14 cellular contexts compared by ENCODE assay signal in genomic region chr7:102270176-102270887, GRCh38. TPM values are rescaled to one million over a fixed set of nuclear protein-coding genes. Genes with fewer than 3 reads are reported as not detected.
DNase-seq lines count a peak whose midpoint lies in the region; ATAC-seq and TF ChIP-seq lines count a peak whose summit lies in the region.
"Had no signal": no experiment of that assay in that cellular context is flagged by ENCODE, and none has a peak within 500 bp of the region (broad histone marks: within the 10 kb centered on the region; RNA-seq: fewer than 3 reads in every experiment).

No MANE protein-coding gene starts in this region.

- no peak for ATAC-seq in GM23338
- no peak for ATAC-seq in esophagus mucosa

- intact Hi-C loops in CD14-positive monocyte (cut with micrococcal nuclease) = loop anchor here in 1 of 2 donors (10.0 kb wide), 1 partner anchor 906 kb away; the partner anchor contains the start of gene COL26A1

- H3K79me2 ChIP-seq in GM23338 (replicated peaks; ENCODE audit: insufficient read depth) = no peaks in the 10 kb centered on the region

- H3K79me1 ChIP-seq in neuronal stem cell (ENCODE audit: low read depth, low read length) = peaks cover 1% of the 10 kb centered on the region

- H3K4me3 Mint-ChIP-seq in CD14-positive monocyte (no peak overlapping the region), GM23338 (no peak overlapping the region)

- H3K36me3 Mint-ChIP-seq in CD14-positive monocyte (peaks cover 0 to 2% of the 10 kb centered on the region in 2 donors), GM23338 (ENCODE audit: low read depth) (no peaks in the 10 kb centered on the region)

- no peak overlapping the region for H3K27ac Mint-ChIP-seq in CD14-positive monocyte
- H3K27ac Mint-ChIP-seq in GM23338 = peak overlapping the region; percentile 8; the same call in 1 of the 2 replicates

- peak; percentile 34 for DNase-seq in CD14-positive monocyte (ENCODE audit: low spot score)
- DNase-seq in GM23338 (ENCODE audit: low spot score) = no peak
- peak; percentile 83 for DNase-seq in cerebellar cortex (ENCODE audit: low spot score)
- no peak for DNase-seq in neuronal stem cell (ENCODE audit: low spot score)
- DNase-seq in NOMO-1 treated with DMSO at 0.1 percent for 48 hours (lab: John Stamatoyannopoulos, UW; ENCODE audit: unreplicated experiment) = no peak
- no peak for DNase-seq in NCI-H2227 treated with DMSO at 0.1 percent for 48 hours (lab: John Stamatoyannopoulos, UW)
- DNase-seq: EL; H7; IMR-90; NCI-H1930; NCI-H524 treated with DMSO at 0.1 percent for 48 hours; NK-92 treated with Interleukin-12 subunit alpha and Interleukin-12 subunit beta, amount 100 ng/mL, for 24 hours had no signal

- no peaks in the 10 kb centered on the region for H3F3A ChIP-seq in GM23338 (replicated peaks; ENCODE audit: low read depth)

- H2AFZ ChIP-seq in GM23338 = no peak overlapping the region
- H2AFZ ChIP-seq in neuronal stem cell (ENCODE audit: low read length) = no peak overlapping the region

- no peak overlapping the region for H4K8ac ChIP-seq in neuronal stem cell (ENCODE audit: low read depth, low read length)

- H3K4me1 Mint-ChIP-seq in CD14-positive monocyte (peaks cover 2% of the 10 kb centered on the region), GM23338 (peaks cover 7% of the 10 kb centered on the region)

- H3K27me3 ChIP-seq in GM23338 (ENCODE audit: insufficient read depth) (no peaks in the 10 kb centered on the region), neuronal stem cell (ENCODE audit: control insufficient read depth in 3 of 3, insufficient read depth in 3 of 3, low read depth in 1 of 3, low read length in 3 of 3) (no peaks in the 10 kb centered on the region)
- H3K27me3 ChIP-seq: BLaER1 had no signal

- no peaks in the 10 kb centered on the region for H3K36me3 ChIP-seq in GM23338 (ENCODE audit: insufficient read depth)
- H3K36me3 ChIP-seq in neuronal stem cell (replicated peaks in 1 of 2; ENCODE audit: control insufficient read depth in 2 of 2, insufficient read depth in 2 of 2, low read length in 2 of 2) = no peaks in the 10 kb centered on the region

- H3K9me2 ChIP-seq in GM23338 (ENCODE audit: insufficient read depth) = no peaks in the 10 kb centered on the region

- peak overlapping the region; percentile 38 for H3K9ac ChIP-seq in neuronal stem cell (ENCODE audit: low read depth, low read length, poor library complexity)
- H3K9ac ChIP-seq: BLaER1 had no signal

- H3K4me2 ChIP-seq in GM23338 = no peak overlapping the region
- no peak overlapping the region for H3K4me2 ChIP-seq in neuronal stem cell (ENCODE audit: insufficient read depth, low read length, poor library complexity, severe bottlenecking)
- H3K4me2 ChIP-seq: BLaER1 had no signal

- no peaks in the 10 kb centered on the region for H4K20me1 ChIP-seq in GM23338 (replicated peaks; ENCODE audit: insufficient read depth)

- H4K91ac ChIP-seq in neuronal stem cell (ENCODE audit: low read depth, low read length, poor library complexity) = no peak overlapping the region

- peak overlapping the region; percentile 89 for H2AK5ac ChIP-seq in neuronal stem cell (ENCODE audit: low read depth, low read length)

- peaks cover 2 to 4% (median 4%) of the 10 kb centered on the region in 3 donors for H3K27me3 Mint-ChIP-seq in CD14-positive monocyte (ENCODE audit: low read depth in 3 of 3)
- peaks cover 16% of the 10 kb centered on the region for H3K27me3 Mint-ChIP-seq in GM23338 (ENCODE audit: insufficient read depth, low read depth, poor library complexity)

- H2BK15ac ChIP-seq in neuronal stem cell (ENCODE audit: low read length) = peak overlapping the region; percentile 76

- H3K27ac ChIP-seq in GM23338 (ENCODE audit: low read depth) = no peak overlapping the region
- H3K27ac ChIP-seq in neuronal stem cell (replicated peaks; ENCODE audit: low read length) = no peak overlapping the region

- H3K9me3 ChIP-seq in neuronal stem cell (replicated peaks in 1 of 2; ENCODE audit: control insufficient read depth in 2 of 2, insufficient read depth in 1 of 2, low read depth in 1 of 2, low read length in 2 of 2) = no peaks in the 10 kb centered on the region
- H3K9me3 ChIP-seq: BLaER1 had no signal

- H3K23ac ChIP-seq in neuronal stem cell (ENCODE audit: low read depth, low read length, poor library complexity) = peak overlapping the region; percentile 67

- peak overlapping the region; percentile 16 for H2BK12ac ChIP-seq in neuronal stem cell (ENCODE audit: low read length)

- H3K4me3 ChIP-seq in GM23338 (no peak overlapping the region), neuronal stem cell (ENCODE audit: low read length in 2 of 2) (no peak overlapping the region)
- H3K4me3 ChIP-seq: BLaER1 had no signal

- peak overlapping the region; percentile 63 for H3K18ac ChIP-seq in neuronal stem cell (ENCODE audit: low read length)

- H2BK5ac ChIP-seq in neuronal stem cell (ENCODE audit: low read length) = peak overlapping the region; percentile 60

- H2BK120ac ChIP-seq in neuronal stem cell (ENCODE audit: low read depth, low read length) = peak overlapping the region; percentile 36

- WGBS in neuronal stem cell (ENCODE audit: extremely low coverage in 2 of 2, insufficient read length in 2 of 2, insufficient replicate concordance in 1 of 2), 2 donors = no CpG with 5 or more reads among the region's 13 CpGs

- no peak for TF ChIP-seq CTCF in CD14-positive monocyte (IDR thresholded peaks at IDR 0.05)
- TF ChIP-seq CTCF in GM23338 (conservative IDR thresholded peaks at IDR 0.05; ENCODE audit: low read depth in 2 of 2) = no peak

- no peak overlapping the region for H3K4ac ChIP-seq in neuronal stem cell (ENCODE audit: low read length)

- H3K9me3 Mint-ChIP-seq in CD14-positive monocyte (no peaks in the 10 kb centered on the region), GM23338 (no peaks in the 10 kb centered on the region; the same call in 2 of the 3 replicates)

- H3K14ac ChIP-seq in neuronal stem cell (ENCODE audit: low read length) = no peak overlapping the region

- H3K4me1 ChIP-seq in GM23338 (ENCODE audit: insufficient read depth) = no peaks in the 10 kb centered on the region
- peaks cover 0 to 10% of the 10 kb centered on the region in 2 donors for H3K4me1 ChIP-seq in neuronal stem cell (ENCODE audit: control insufficient read depth in 2 of 2, insufficient read depth in 1 of 2, low read depth in 1 of 2, low read length in 2 of 2)

TF ChIP-seq in GM23338, 12 proteins besides CTCF, POLR2A, EP300 and RAD21:
- TF ChIP-seq CREB1 (CRISPR knock-in tag; IDR thresholded peaks at IDR 0.05; ENCODE audit: low read depth) = no peak

RNA-seq across cellular contexts. Expression of gene SH2B2, which starts 16.3 kb away (rescaled TPM):
- 1 to 10 TPM; 3.8 to 4.7 TPM for polyA plus RNA-seq in CD14-positive monocyte
- 21.9 and 30.3 TPM in 2 replicates for total RNA-seq in GM23338 (2014; rRNA removed; shearing (Covaris generic))
- 5.6 and 8.7 TPM in 2 replicates for polyA plus RNA-seq in GM23338 (2016; fragmentation: Nextera tagmentation; extraction: Ambion mirVana)
- polyA plus RNA-seq in neuronal stem cell (2013, experiment 1 of 2) = 9.5 TPM
- 9.6 TPM for polyA plus RNA-seq in neuronal stem cell (2013, experiment 2 of 2)
- 1.1 TPM for total RNA-seq in esophagus mucosa

Comparison
In these comparisons a context has a peak if more than half of its experiments do, and no peak if none do; other contexts are left out.
1. DNase-seq: peak in CD14-positive monocyte (single experiment) and cerebellar cortex (single experiment); none in GM23338 (single experiment), neuronal stem cell (single experiment), NOMO-1 treated with DMSO at 0.1 percent for 48 hours (single experiment) and NCI-H2227 treated with DMSO at 0.1 percent for 48 hours (single experiment).
2. RNA of gene SH2B2, which starts 16.3 kb away (total RNA-seq): 21.9 to 30.3 TPM in GM23338; 1.1 TPM in esophagus mucosa (single experiment); every median in the first group is over 10 times any median in the second.